In genomic region chr1:68497358-68497698, GRCh38 we compare ENCODE assay signal across 3 cellular contexts.
TF ChIP-seq lines count a peak whose summit lies in the region.

No MANE protein-coding gene starts in this region.

TF ChIP-seq in A549, 52 proteins besides CTCF, POLR2A, EP300 and RAD21:
- TF ChIP-seq PBX3 (IDR thresholded peaks at IDR 0.05) (no peak), RCOR1 (IDR thresholded peaks at IDR 0.05; ENCODE audit: low read depth, low read length) (no peak)

TF ChIP-seq in IMR-90, 13 proteins besides CTCF, POLR2A, EP300 and RAD21:
- TF ChIP-seq, protein P1, sequence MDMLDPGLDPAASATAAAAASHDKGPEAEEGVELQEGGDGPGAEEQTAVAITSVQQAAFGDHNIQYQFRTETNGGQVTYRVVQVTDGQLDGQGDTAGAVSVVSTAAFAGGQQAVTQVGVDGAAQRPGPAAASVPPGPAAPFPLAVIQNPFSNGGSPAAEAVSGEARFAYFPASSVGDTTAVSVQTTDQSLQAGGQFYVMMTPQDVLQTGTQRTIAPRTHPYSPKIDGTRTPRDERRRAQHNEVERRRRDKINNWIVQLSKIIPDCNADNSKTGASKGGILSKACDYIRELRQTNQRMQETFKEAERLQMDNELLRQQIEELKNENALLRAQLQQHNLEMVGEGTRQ (IDR thresholded peaks at IDR 0.05; ENCODE audit: low read depth, low read length) = no peak
- TF ChIP-seq MAFK (IDR thresholded peaks at IDR 0.05; ENCODE audit: low read depth, low read length) (no peak), MXI1 (IDR thresholded peaks at IDR 0.05; ENCODE audit: borderline replicate concordance, low read depth, low read length) (no peak), SMC3 (IDR thresholded peaks at IDR 0.05; ENCODE audit: low read depth, low read length) (no peak), RFX5 (IDR thresholded peaks at IDR 0.05; ENCODE audit: low read depth, low read length) (no peak), FOS (IDR thresholded peaks at IDR 0.05; ENCODE audit: low read depth, low read length) (no peak), NFE2L2 (IDR thresholded peaks at IDR 0.05; ENCODE audit: low read depth, low read length) (no peak), RCOR1 (IDR thresholded peaks at IDR 0.05; ENCODE audit: insufficient replicate concordance, low read length) (no peak), CHD1 (IDR thresholded peaks at IDR 0.05; ENCODE audit: low read depth, low read length) (no peak), ELK1 (IDR thresholded peaks at IDR 0.05; ENCODE audit: borderline replicate concordance, low read depth, low read length) (no peak), CEBPB (IDR thresholded peaks at IDR 0.05; ENCODE audit: low read depth, low read length) (no peak), BHLHE40 (IDR thresholded peaks at IDR 0.05; ENCODE audit: low read depth, low read length) (no peak), MAZ (IDR thresholded peaks at IDR 0.05; ENCODE audit: borderline replicate concordance, low read depth, low read length) (no peak)

TF ChIP-seq in GM12891, 5 proteins besides CTCF, POLR2A, EP300 and RAD21:
- no peak for TF ChIP-seq POU2F2 (IDR thresholded peaks at IDR 0.05; ENCODE audit: low read depth, low read length)
- TF ChIP-seq SPI1 (IDR thresholded peaks at IDR 0.05; ENCODE audit: low read depth, low read length) = no peak
- no peak for TF ChIP-seq TAF1 (IDR thresholded peaks at IDR 0.05; ENCODE audit: low read depth, low read length)
- TF ChIP-seq POLR2AphosphoS5 (IDR thresholded peaks at IDR 0.05; ENCODE audit: low read depth, low read length) = no peak
- TF ChIP-seq PAX5 (IDR thresholded peaks at IDR 0.05; ENCODE audit: insufficient read depth, low read length, severe bottlenecking) = no peak
